33 cellular contexts compared by ENCODE assay signal in genomic region chr12:18942669-18943068, GRCh38.
"Had no signal": no experiment of that assay in that cellular context is flagged by ENCODE, and none has a peak within 500 bp of the region (broad histone marks: within the 10 kb centered on the region; RNA-seq: fewer than 3 reads in every experiment).

No MANE protein-coding gene starts in this region.

- ATAC-seq: activated CD4-positive, alpha-beta T cell treated with anti-CD3 and anti-CD28 coated beads for 36 hours; activated CD8-positive, alpha-beta memory T cell treated with anti-CD3 and anti-CD28 coated beads, Interleukin-2, amount 10 ng/mL, durations not matched to agents 7 days and 5 days; activated CD8-positive, alpha-beta T cell treated with anti-CD3 and anti-CD28 coated beads, Interleukin-2, amount 10 ng/mL, durations not matched to agents 7 days and 5 days; activated naive CD8-positive, alpha-beta T cell treated with anti-CD3 and anti-CD28 coated beads, Interleukin-2, amount 50 U/mL, for 24 hours; body of pancreas; gastroesophageal sphincter; heart right ventricle had no signal

- H3K27me3 ChIP-seq: adrenal gland, body of pancreas, esophagus squamous epithelium, gastroesophageal sphincter, heart right ventricle had no signal

- H3K4me3 ChIP-seq: body of pancreas, esophagus squamous epithelium, gastroesophageal sphincter, heart right ventricle had no signal

- H3K27ac ChIP-seq: adrenal gland, body of pancreas, epithelial cell of prostate, esophagus squamous epithelium, gastroesophageal sphincter, heart right ventricle had no signal

- H3K27ac Mint-ChIP-seq: activated CD4-positive, alpha-beta memory T cell treated with anti-CD3 and anti-CD28 coated beads for 36 hours; activated CD4-positive, alpha-beta T cell treated with anti-CD3 and anti-CD28 coated beads for 36 hours; activated CD4-positive, alpha-beta T cell treated with anti-CD3 and anti-CD28 coated beads, Interleukin-2, amount 10 ng/mL, durations not matched to agents 24 days and 14 days; activated CD8-positive, alpha-beta memory T cell treated with anti-CD3 and anti-CD28 coated beads, Interleukin-2, amount 10 ng/mL, durations not matched to agents 7 days and 5 days; activated CD8-positive, alpha-beta T cell treated with anti-CD3 and anti-CD28 coated beads, Interleukin-2, amount 10 ng/mL, durations not matched to agents 7 days and 5 days; activated naive CD4-positive, alpha-beta T cell treated with anti-CD3 and anti-CD28 coated beads for 36 hours; activated naive CD8-positive, alpha-beta T cell treated with anti-CD3 and anti-CD28 coated beads for 36 hours; activated naive CD8-positive, alpha-beta T cell treated with anti-CD3 and anti-CD28 coated beads, Interleukin-2, amount 50 U/mL, for 24 hours; activated T-helper 1 cell treated with anti-CD3 and anti-CD28 coated beads, Interleukin-12 subunit alpha, Interleukin-12 subunit beta, Interleukin-2, Interleukin-4 antibody, amounts not matched to agents 30 ng/mL and 10 ng/mL and 1 ng/mL, durations not matched to agents 14 hours and 24 hours and 36 hours; activated T-helper 2 cell treated with anti-CD3 and anti-CD28 coated beads, Interferon-gamma antibody, Interleukin-2, Interleukin-4, amounts not matched to agents 10 μg/mL and 5 μg/mL and 100 μg/mL, durations not matched to agents 14 hours and 24 hours and 36 hours had no signal

- H3K36me3 Mint-ChIP-seq: activated CD4-positive, alpha-beta memory T cell treated with anti-CD3 and anti-CD28 coated beads for 36 hours; activated CD8-positive, alpha-beta memory T cell treated with anti-CD3 and anti-CD28 coated beads, Interleukin-2, amount 10 ng/mL, durations not matched to agents 7 days and 5 days; activated naive CD4-positive, alpha-beta T cell treated with anti-CD3 and anti-CD28 coated beads, Interleukin-2, amount 50 U/mL, for 24 hours; activated naive CD8-positive, alpha-beta T cell treated with anti-CD3 and anti-CD28 coated beads for 36 hours had no signal

- H3K9me3 Mint-ChIP-seq: activated CD4-positive, alpha-beta memory T cell treated with anti-CD3 and anti-CD28 coated beads for 36 hours; activated CD4-positive, alpha-beta T cell treated with anti-CD3 and anti-CD28 coated beads, Interleukin-2, amount 10 ng/mL, durations not matched to agents 24 days and 14 days; activated naive CD4-positive, alpha-beta T cell treated with anti-CD3 and anti-CD28 coated beads for 36 hours; activated naive CD4-positive, alpha-beta T cell treated with anti-CD3 and anti-CD28 coated beads, Interleukin-2, amount 50 U/mL, for 24 hours; activated naive CD8-positive, alpha-beta T cell treated with anti-CD3 and anti-CD28 coated beads for 36 hours; activated naive CD8-positive, alpha-beta T cell treated with anti-CD3 and anti-CD28 coated beads, Interleukin-2, amount 50 U/mL, for 24 hours; activated T-helper 1 cell treated with anti-CD3 and anti-CD28 coated beads, Interleukin-12 subunit alpha, Interleukin-12 subunit beta, Interleukin-2, Interleukin-4 antibody, amounts not matched to agents 30 ng/mL and 10 ng/mL and 1 ng/mL, durations not matched to agents 14 hours and 24 hours and 36 hours; activated T-helper 2 cell treated with anti-CD3 and anti-CD28 coated beads, Interferon-gamma antibody, Interleukin-2, Interleukin-4, amounts not matched to agents 10 μg/mL and 5 μg/mL and 100 μg/mL, durations not matched to agents 14 hours and 24 hours and 36 hours had no signal

- H3K4me1 ChIP-seq: adrenal gland, body of pancreas, esophagus squamous epithelium, gastroesophageal sphincter, heart right ventricle had no signal

- H3K36me3 ChIP-seq: adrenal gland, esophagus squamous epithelium, gastroesophageal sphincter, heart right ventricle had no signal

- H3K9me3 ChIP-seq: adrenal gland, body of pancreas, esophagus squamous epithelium, gastroesophageal sphincter, heart right ventricle had no signal

- H3K4me1 Mint-ChIP-seq: activated CD4-positive, alpha-beta T cell treated with anti-CD3 and anti-CD28 coated beads for 36 hours; activated CD4-positive, alpha-beta T cell treated with anti-CD3 and anti-CD28 coated beads, Interleukin-2, amount 10 ng/mL, durations not matched to agents 24 days and 14 days; activated CD8-positive, alpha-beta memory T cell treated with anti-CD3 and anti-CD28 coated beads, Interleukin-2, amount 10 ng/mL, durations not matched to agents 7 days and 5 days; activated naive CD4-positive, alpha-beta T cell treated with anti-CD3 and anti-CD28 coated beads, Interleukin-2, amount 50 U/mL, for 24 hours; activated naive CD8-positive, alpha-beta T cell treated with anti-CD3 and anti-CD28 coated beads for 36 hours; activated naive CD8-positive, alpha-beta T cell treated with anti-CD3 and anti-CD28 coated beads, Interleukin-2, amount 50 U/mL, for 24 hours had no signal

- DNase-seq: activated CD4-positive, alpha-beta memory T cell treated with anti-CD3 and anti-CD28 coated beads for 36 hours; activated CD4-positive, alpha-beta T cell treated with anti-CD3 and anti-CD28 coated beads for 36 hours; activated CD4-positive, alpha-beta T cell treated with anti-CD3 and anti-CD28 coated beads, Interleukin-2, amount 10 ng/mL, durations not matched to agents 24 days and 14 days; activated CD4-positive, CD25-positive, alpha-beta regulatory T cell; activated CD4-positive, CD25-positive, alpha-beta regulatory T cell treated with anti-CD3 and anti-CD28 coated beads, Interleukin-2, amount 50 U/mL, for 72 hours; activated CD8-positive, alpha-beta memory T cell treated with anti-CD3 and anti-CD28 coated beads, Interleukin-2, amount 10 ng/mL, durations not matched to agents 7 days and 5 days; activated CD8-positive, alpha-beta memory T cell treated with anti-CD3 and anti-CD28 coated beads, Interleukin-2, amount 50 U/mL, for 4 hours; activated CD8-positive, alpha-beta T cell treated with anti-CD3 and anti-CD28 coated beads, Interleukin-2, amount 10 ng/mL, durations not matched to agents 7 days and 5 days; activated effector memory CD4-positive, alpha-beta T cell treated with anti-CD3 and anti-CD28 coated beads, Interleukin-2, amount 50 U/mL, for 16 hours; activated naive CD4-positive, alpha-beta T cell treated with anti-CD3 and anti-CD28 coated beads for 36 hours; activated naive CD8-positive, alpha-beta T cell treated with anti-CD3 and anti-CD28 coated beads for 36 hours; activated naive CD8-positive, alpha-beta T cell treated with anti-CD3 and anti-CD28 coated beads, Interleukin-2, amount 50 U/mL, for 24 hours; activated T-cell treated with anti-CD3 and anti-CD28 coated beads, Interleukin-2, amount 50 U/mL, for 1 hour; activated T-cell treated with anti-CD3 and anti-CD28 coated beads, Interleukin-2, amount 50 U/mL, for 48 hours; adrenal gland; amygdala; aorta; body of pancreas; cortex of kidney; dermis blood vessel endothelial cell; effector CD4-positive, alpha-beta T cell; esophagus squamous epithelium; foreskin melanocyte; heart right ventricle; T-helper 2 cell had no signal

- H3K4me3 Mint-ChIP-seq: activated CD4-positive, alpha-beta memory T cell treated with anti-CD3 and anti-CD28 coated beads for 36 hours; activated CD4-positive, alpha-beta T cell treated with anti-CD3 and anti-CD28 coated beads for 36 hours; activated CD4-positive, alpha-beta T cell treated with anti-CD3 and anti-CD28 coated beads, Interleukin-2, amount 10 ng/mL, durations not matched to agents 24 days and 14 days; activated CD8-positive, alpha-beta memory T cell treated with anti-CD3 and anti-CD28 coated beads, Interleukin-2, amount 10 ng/mL, durations not matched to agents 7 days and 5 days; activated CD8-positive, alpha-beta T cell treated with anti-CD3 and anti-CD28 coated beads, Interleukin-2, amount 10 ng/mL, durations not matched to agents 7 days and 5 days; activated naive CD4-positive, alpha-beta T cell treated with anti-CD3 and anti-CD28 coated beads for 36 hours; activated naive CD4-positive, alpha-beta T cell treated with anti-CD3 and anti-CD28 coated beads, Interleukin-2, amount 50 U/mL, for 24 hours; activated naive CD8-positive, alpha-beta T cell treated with anti-CD3 and anti-CD28 coated beads for 36 hours; activated naive CD8-positive, alpha-beta T cell treated with anti-CD3 and anti-CD28 coated beads, Interleukin-2, amount 50 U/mL, for 24 hours; activated T-helper 1 cell treated with anti-CD3 and anti-CD28 coated beads, Interleukin-12 subunit alpha, Interleukin-12 subunit beta, Interleukin-2, Interleukin-4 antibody, amounts not matched to agents 30 ng/mL and 10 ng/mL and 1 ng/mL, durations not matched to agents 14 hours and 24 hours and 36 hours had no signal

- FAIRE-seq: colon, endometrium, endothelial cell of umbilical vein had no signal

- H3K27me3 Mint-ChIP-seq: activated CD4-positive, alpha-beta memory T cell treated with anti-CD3 and anti-CD28 coated beads for 36 hours; activated CD4-positive, alpha-beta T cell treated with anti-CD3 and anti-CD28 coated beads for 36 hours; activated CD4-positive, alpha-beta T cell treated with anti-CD3 and anti-CD28 coated beads, Interleukin-2, amount 10 ng/mL, durations not matched to agents 24 days and 14 days; activated CD8-positive, alpha-beta memory T cell treated with anti-CD3 and anti-CD28 coated beads, Interleukin-2, amount 10 ng/mL, durations not matched to agents 7 days and 5 days; activated naive CD4-positive, alpha-beta T cell treated with anti-CD3 and anti-CD28 coated beads, Interleukin-2, amount 50 U/mL, for 24 hours; activated naive CD8-positive, alpha-beta T cell treated with anti-CD3 and anti-CD28 coated beads for 36 hours; activated naive CD8-positive, alpha-beta T cell treated with anti-CD3 and anti-CD28 coated beads, Interleukin-2, amount 50 U/mL, for 24 hours had no signal
